ENCODE assay signal across 14 cellular contexts in the genomic region with DNA sequence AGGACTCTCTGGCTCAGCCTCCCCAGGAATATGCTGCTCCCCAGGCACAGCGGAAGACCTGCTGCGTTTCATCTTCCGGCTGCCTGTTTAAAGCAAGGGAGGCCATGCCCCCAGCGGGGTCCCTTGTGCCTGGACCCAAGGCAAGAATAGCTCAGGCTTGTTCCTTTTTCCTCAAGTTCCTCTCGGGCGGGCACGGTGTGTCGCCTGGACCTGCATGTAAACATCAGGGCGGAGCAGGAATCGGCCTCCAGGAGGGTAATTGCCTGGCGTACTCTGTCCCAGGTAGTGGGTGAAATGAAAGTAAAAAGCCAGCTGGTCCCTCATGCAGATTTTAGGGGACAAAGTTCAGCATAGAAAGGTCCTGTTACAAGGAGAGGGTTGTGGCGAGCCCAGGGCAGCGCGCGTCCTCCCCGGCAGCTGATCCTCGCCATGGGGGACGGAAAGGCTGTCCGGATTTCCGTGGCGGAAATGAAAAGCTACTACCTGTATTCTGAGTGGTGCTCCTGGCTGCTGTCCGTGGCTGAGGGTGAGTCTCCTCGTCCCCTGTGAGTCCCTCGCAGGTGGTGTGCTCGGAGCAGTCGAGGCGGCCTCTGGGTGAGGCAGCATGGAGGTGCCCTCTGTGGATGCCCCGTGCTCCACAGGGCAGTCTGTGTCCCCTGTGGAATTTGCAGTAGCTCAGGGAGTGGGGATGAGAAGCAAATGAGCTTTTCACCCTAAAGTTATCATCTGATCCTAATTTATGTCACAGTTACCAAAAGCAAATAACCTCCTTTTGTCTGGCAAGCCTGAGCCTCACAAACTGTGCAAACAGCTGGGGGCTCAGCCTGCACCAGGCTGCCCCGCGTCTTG. TPM values are rescaled to one million over a fixed set of nuclear protein-coding genes. Genes with fewer than 3 reads are reported as not detected.
A peak's percentile ranks its signal among the peaks of the same experiment; 100 is the strongest.
DNase-seq lines count a peak whose midpoint lies in the region; ATAC-seq, FAIRE-seq and TF ChIP-seq lines count a peak whose summit lies in the region.
"Had no signal": no experiment of that assay in that cellular context is flagged by ENCODE, and none has a peak within 500 bp of the region (broad histone marks: within the 10 kb centered on the region; RNA-seq: fewer than 3 reads in every experiment).

No MANE protein-coding gene starts in this region.

- TF ChIP-seq CTCF in bronchial epithelial cell (IDR thresholded peaks at IDR 0.05; ENCODE audit: insufficient read depth, low read length, severe bottlenecking): no peak

- H3K27me3 Mint-ChIP-seq in naive thymus-derived CD4-positive, alpha-beta T cell: no peaks in the 10 kb centered on the region
- H3K27me3 Mint-ChIP-seq in activated CD4-positive, alpha-beta memory T cell treated with anti-CD3 and anti-CD28 coated beads for 36 hours: no peaks in the 10 kb centered on the region
- H3K27me3 Mint-ChIP-seq: activated CD4-positive, alpha-beta memory T cell treated with anti-CD3 and anti-CD28 coated beads, Interleukin-2, amount 10 ng/mL, durations not matched to agents 7 days and 5 days; CD4-positive, alpha-beta T cell; central memory CD8-positive, alpha-beta T cell had no signal

- peak; percentile 76 for DNase-seq in COR-L47 (lab: John Stamatoyannopoulos, UW)
- peak; percentile 91 for DNase-seq in HT-29 (ENCODE audit: low spot score)
- peak; percentile 5 for DNase-seq in bronchial epithelial cell (ENCODE audit: low read depth)
- DNase-seq in naive thymus-derived CD4-positive, alpha-beta T cell: no peak
- DNase-seq in activated CD4-positive, alpha-beta memory T cell treated with anti-CD3 and anti-CD28 coated beads for 36 hours: no peak
- no peak for DNase-seq in NCI-H82 treated with DMSO at 0.1 percent for 48 hours (lab: John Stamatoyannopoulos, UW; ENCODE audit: unreplicated experiment)
- no peak for DNase-seq in HEK293T (ENCODE audit: extremely low spot score)
- DNase-seq: activated CD4-positive, alpha-beta memory T cell treated with anti-CD3 and anti-CD28 coated beads, Interleukin-2, amount 10 ng/mL, durations not matched to agents 7 days and 5 days; activated naive CD4-positive, alpha-beta T cell treated with Interleukin-2 at 50 U/mL for 16 hours; CD4-positive, alpha-beta T cell; NCI-H187; OCI-M1 had no signal

- H3K4me1 ChIP-seq in naive thymus-derived CD4-positive, alpha-beta T cell (ENCODE audit: control insufficient read depth in 2 of 2, insufficient read depth in 2 of 2, low read length in 2 of 2): no peaks in the 10 kb centered on the region

- CTCF ChIA-PET in naive thymus-derived CD4-positive, alpha-beta T cell (lab: Charles Lee): no interaction called here
- CTCF ChIA-PET in activated CD4-positive, alpha-beta memory T cell treated with anti-CD3 and anti-CD28 coated beads for 36 hours (lab: Charles Lee): interaction anchor here (0.6 kb wide), 1 partner anchor 381 kb away, joined by 3 read pairs; no protein-coding TSS in a partner anchor
- CTCF ChIA-PET in HEK293T (lab: Yijun Ruan, JAX): interaction anchor here (0.6 to 0.8 kb wide), 3 partner anchors 16 to 1480 kb away, joined by 3 read pairs; no protein-coding TSS in a partner anchor

- peaks cover 0 to 10% (median 0%) of the 10 kb centered on the region in 7 donors for H3K4me1 Mint-ChIP-seq in naive thymus-derived CD4-positive, alpha-beta T cell
- H3K4me1 Mint-ChIP-seq in activated CD4-positive, alpha-beta memory T cell treated with anti-CD3 and anti-CD28 coated beads for 36 hours (ENCODE audit: low read depth): no peaks in the 10 kb centered on the region
- H3K4me1 Mint-ChIP-seq: activated CD4-positive, alpha-beta memory T cell treated with anti-CD3 and anti-CD28 coated beads, Interleukin-2, amount 10 ng/mL, durations not matched to agents 7 days and 5 days; central memory CD8-positive, alpha-beta T cell; IgD-negative memory B cell had no signal

- FAIRE-seq in bronchial epithelial cell (lab: Jason Lieb, UNC): no peak

- intact Hi-C loops in naive thymus-derived CD4-positive, alpha-beta T cell (cut with micrococcal nuclease): no loop called here
- intact Hi-C loops in activated CD4-positive, alpha-beta memory T cell treated with anti-CD3 and anti-CD28 coated beads for 36 hours (cut with micrococcal nuclease): no loop called here

- peak overlapping the region; percentile 46 for H3K4me3 ChIP-seq in bronchial epithelial cell (ENCODE audit: low read depth, low read length)
- no peak overlapping the region for H3K4me3 ChIP-seq in naive thymus-derived CD4-positive, alpha-beta T cell (ENCODE audit: low read length)

- H3K36me3 Mint-ChIP-seq in naive thymus-derived CD4-positive, alpha-beta T cell: peaks cover 0 to 11% (median 7%) of the 10 kb centered on the region in 5 donors
- H3K36me3 Mint-ChIP-seq in activated CD4-positive, alpha-beta memory T cell treated with anti-CD3 and anti-CD28 coated beads for 36 hours: no peaks in the 10 kb centered on the region
- H3K36me3 Mint-ChIP-seq: IgD-negative memory B cell had no signal

- H3K27ac ChIP-seq in naive thymus-derived CD4-positive, alpha-beta T cell (ENCODE audit: low read depth, low read length): no peak overlapping the region

- peaks cover 10% of the 10 kb centered on the region for H3K27me3 ChIP-seq in bronchial epithelial cell (ENCODE audit: control insufficient read depth, insufficient read depth, low read length)
- no peaks in the 10 kb centered on the region for H3K27me3 ChIP-seq in naive thymus-derived CD4-positive, alpha-beta T cell (ENCODE audit: control insufficient read depth in 2 of 2, insufficient read depth in 2 of 2, low read length in 2 of 2)

- ATAC-seq in naive thymus-derived CD4-positive, alpha-beta T cell: no peak

- peaks cover 0 to 7% (median 0%) of the 10 kb centered on the region in 11 donors for H3K9me3 Mint-ChIP-seq in naive thymus-derived CD4-positive, alpha-beta T cell
- H3K9me3 Mint-ChIP-seq in activated CD4-positive, alpha-beta memory T cell treated with anti-CD3 and anti-CD28 coated beads for 36 hours: no peaks in the 10 kb centered on the region
- H3K9me3 Mint-ChIP-seq: activated CD4-positive, alpha-beta memory T cell treated with anti-CD3 and anti-CD28 coated beads, Interleukin-2, amount 10 ng/mL, durations not matched to agents 7 days and 5 days; CD4-positive, alpha-beta T cell; central memory CD8-positive, alpha-beta T cell had no signal

- peak overlapping the region in 2 of 9 donors; percentile 25 to 42 for H3K27ac Mint-ChIP-seq in naive thymus-derived CD4-positive, alpha-beta T cell
- H3K27ac Mint-ChIP-seq in activated CD4-positive, alpha-beta memory T cell treated with anti-CD3 and anti-CD28 coated beads for 36 hours: no peak overlapping the region
- H3K27ac Mint-ChIP-seq: activated CD4-positive, alpha-beta memory T cell treated with anti-CD3 and anti-CD28 coated beads, Interleukin-2, amount 10 ng/mL, durations not matched to agents 7 days and 5 days; CD4-positive, alpha-beta T cell; IgD-negative memory B cell had no signal

- no peaks in the 10 kb centered on the region for H3K36me3 ChIP-seq in bronchial epithelial cell (ENCODE audit: control insufficient read depth, insufficient read depth, low read length)
- H3K36me3 ChIP-seq in naive thymus-derived CD4-positive, alpha-beta T cell (ENCODE audit: control insufficient read depth in 2 of 3, insufficient read depth in 3 of 3, low read length in 3 of 3): no peaks in the 10 kb centered on the region

- POLR2A ChIA-PET in naive thymus-derived CD4-positive, alpha-beta T cell (lab: Charles Lee): no interaction called here
- POLR2A ChIA-PET in activated CD4-positive, alpha-beta memory T cell treated with anti-CD3 and anti-CD28 coated beads for 36 hours (lab: Charles Lee): no interaction called here
- POLR2A ChIA-PET in HEK293T (lab: Yijun Ruan, JAX): no interaction called here

- no peaks in the 10 kb centered on the region for H3K9me3 ChIP-seq in naive thymus-derived CD4-positive, alpha-beta T cell (ENCODE audit: control insufficient read depth in 2 of 3, low read length in 3 of 3)

- peak overlapping the region; percentile 25 to 68 (median 40) for H3K4me3 Mint-ChIP-seq in naive thymus-derived CD4-positive, alpha-beta T cell
- H3K4me3 Mint-ChIP-seq in activated CD4-positive, alpha-beta memory T cell treated with anti-CD3 and anti-CD28 coated beads for 36 hours: no peak overlapping the region
- H3K4me3 Mint-ChIP-seq: activated CD4-positive, alpha-beta memory T cell treated with anti-CD3 and anti-CD28 coated beads, Interleukin-2, amount 10 ng/mL, durations not matched to agents 7 days and 5 days; CD4-positive, alpha-beta T cell; central memory CD8-positive, alpha-beta T cell had no signal

TF ChIP-seq in HEK293T, 16 proteins besides CTCF, POLR2A, EP300 and RAD21:
- TF ChIP-seq ZNF384 (IDR thresholded peaks at IDR 0.05): no peak
- no peak for TF ChIP-seq ARNT (IDR thresholded peaks at IDR 0.05)
- TF ChIP-seq FOXM1 (IDR thresholded peaks at IDR 0.05; ENCODE audit: borderline replicate concordance): no peak
- TF ChIP-seq, protein P1, sequence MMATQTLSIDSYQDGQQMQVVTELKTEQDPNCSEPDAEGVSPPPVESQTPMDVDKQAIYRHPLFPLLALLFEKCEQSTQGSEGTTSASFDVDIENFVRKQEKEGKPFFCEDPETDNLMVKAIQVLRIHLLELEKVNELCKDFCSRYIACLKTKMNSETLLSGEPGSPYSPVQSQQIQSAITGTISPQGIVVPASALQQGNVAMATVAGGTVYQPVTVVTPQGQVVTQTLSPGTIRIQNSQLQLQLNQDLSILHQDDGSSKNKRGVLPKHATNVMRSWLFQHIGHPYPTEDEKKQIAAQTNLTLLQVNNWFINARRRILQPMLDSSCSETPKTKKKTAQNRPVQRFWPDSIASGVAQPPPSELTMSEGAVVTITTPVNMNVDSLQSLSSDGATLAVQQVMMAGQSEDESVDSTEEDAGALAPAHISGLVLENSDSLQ (IDR thresholded peaks at IDR 0.05): no peak
- TF ChIP-seq BHLHE40 (IDR thresholded peaks at IDR 0.05; ENCODE audit: borderline replicate concordance): no peak
- no peak for TF ChIP-seq FOXK2 (IDR thresholded peaks at IDR 0.05)
- TF ChIP-seq L3MBTL2 (conservative IDR thresholded peaks at IDR 0.05): no peak

RNA-seq across cellular contexts. Expression of gene MCF2L, which starts 16.2 kb away (rescaled TPM):
- 46.7 and 53.2 TPM in 2 replicates for total RNA-seq in HT-29 (2014; rRNA removed; shearing (Covaris generic))
- total RNA-seq in bronchial epithelial cell: under 0.01 TPM in 2 replicates
- 10 to 100 TPM in 4 of 5 experiments, under 1 TPM in 1; 0.51 to 32.6 (median 21.9) TPM for total RNA-seq in naive thymus-derived CD4-positive, alpha-beta T cell
- polyA plus RNA-seq in naive thymus-derived CD4-positive, alpha-beta T cell: 1 to 10 TPM; 1.9 to 4.7 TPM
- total RNA-seq in activated CD4-positive, alpha-beta memory T cell treated with anti-CD3 and anti-CD28 coated beads for 36 hours: 1 to 10 TPM; 7.1 to 8.0 TPM

Comparison
In these comparisons a context has a peak if more than half of its experiments do, and no peak if none do; other contexts are left out.
1. DNase-seq: peak in COR-L47 (single experiment), HT-29 (single experiment) and bronchial epithelial cell (single experiment); none in naive thymus-derived CD4-positive, alpha-beta T cell (0 of 9), activated CD4-positive, alpha-beta memory T cell treated with anti-CD3 and anti-CD28 coated beads for 36 hours (single experiment), NCI-H82 treated with DMSO at 0.1 percent for 48 hours (single experiment) and HEK293T (single experiment).